27 cellular contexts compared by ENCODE assay signal in genomic region chr5:141976176-141976575, GRCh38. TPM values are rescaled to one million over a fixed set of nuclear protein-coding genes. Genes with fewer than 3 reads are reported as not detected.
DNase-seq lines count a peak whose midpoint lies in the region; ATAC-seq, FAIRE-seq and TF ChIP-seq lines count a peak whose summit lies in the region.
"Had no signal": no experiment of that assay in that cellular context is flagged by ENCODE, and none has a peak within 500 bp of the region (broad histone marks: within the 10 kb centered on the region; RNA-seq: fewer than 3 reads in every experiment).

No MANE protein-coding gene starts in this region.

- H3K9me3 ChIP-seq in HEK293 (ENCODE audit: control insufficient read depth, insufficient read depth, low read depth, low read length) (no peaks in the 10 kb centered on the region), keratinocyte (ENCODE audit: control insufficient read depth, low read depth, low read length) (no peaks in the 10 kb centered on the region), PC-3 (ENCODE audit: low read length) (no peaks in the 10 kb centered on the region)
- H3K9me3 ChIP-seq: A549; BE2C; BLaER1 treated with 17β-estradiol and CSF1 and Interleukin-3, amounts not matched to agents 10 nM and 100 nM had no signal

- H3K27me3 ChIP-seq in keratinocyte (ENCODE audit: control insufficient read depth, extremely low read depth, insufficient read depth, low read length) (no peaks in the 10 kb centered on the region), PC-3 (ENCODE audit: low read length) (no peaks in the 10 kb centered on the region)
- H3K27me3 ChIP-seq: BE2C; BLaER1 treated with 17β-estradiol and CSF1 and Interleukin-3, amounts not matched to agents 10 nM and 100 nM had no signal

- H2AFZ ChIP-seq in keratinocyte (ENCODE audit: control insufficient read depth, low read length) (no peak overlapping the region), PC-3 (ENCODE audit: low read length) (no peak overlapping the region)
- H2AFZ ChIP-seq: GM23338 had no signal

- ATAC-seq in HG02840 (IDR thresholded peaks at IDR 0.05; ENCODE audit: low FRiP score, unreplicated experiment) (no peak), PC-3 (no peak)
- ATAC-seq: A549, GM12878, GM23338, HCT116 had no signal

- peaks cover 63% of the 10 kb centered on the region for H3K36me3 Mint-ChIP-seq in activated T-helper 2 cell treated with anti-CD3 and anti-CD28 coated beads, Interferon-gamma antibody, Interleukin-2, Interleukin-4, amounts not matched to agents 10 μg/mL and 5 μg/mL and 100 μg/mL, durations not matched to agents 14 hours and 24 hours and 36 hours (ENCODE audit: low read depth)

- no peaks in the 10 kb centered on the region for H3K27me3 Mint-ChIP-seq in activated T-helper 2 cell treated with anti-CD3 and anti-CD28 coated beads, Interferon-gamma antibody, Interleukin-2, Interleukin-4, amounts not matched to agents 10 μg/mL and 5 μg/mL and 100 μg/mL, durations not matched to agents 14 hours and 24 hours and 36 hours (ENCODE audit: low read depth)
- H3K27me3 Mint-ChIP-seq: CD4-positive, alpha-beta T cell; CD8-positive, alpha-beta memory T cell had no signal

- H3K9ac ChIP-seq in keratinocyte (ENCODE audit: control insufficient read depth, extremely low read depth, insufficient read depth, low read length) (no peak overlapping the region), PC-3 (ENCODE audit: low read length) (no peak overlapping the region)
- H3K9ac ChIP-seq: BLaER1 treated with 17β-estradiol and CSF1 and Interleukin-3, amounts not matched to agents 10 nM and 100 nM had no signal

- peak overlapping the region; percentile 12 for H3K4me2 ChIP-seq in keratinocyte (ENCODE audit: control insufficient read depth, extremely low read depth, insufficient read depth, low read depth, low read length)
- no peak overlapping the region for H3K4me2 ChIP-seq in PC-3 (ENCODE audit: low read length)
- H3K4me2 ChIP-seq: A549; BLaER1 treated with 17β-estradiol and CSF1 and Interleukin-3, amounts not matched to agents 10 nM and 100 nM; GM23338 had no signal

- H3K4me1 ChIP-seq in HEK293 (ENCODE audit: control insufficient read depth, insufficient read depth, low read length) (no peaks in the 10 kb centered on the region; the same call in 1 of the 2 replicates), keratinocyte (ENCODE audit: control insufficient read depth, extremely low read depth, insufficient read depth, low read length) (peaks cover 13% of the 10 kb centered on the region), PC-3 (ENCODE audit: insufficient read depth, low read length) (peaks cover 18% of the 10 kb centered on the region)

- BruUV-seq in PC-3 (replicated peaks; lab: Mats Ljungman, UMichigan) = no TSS peak

- no peak overlapping the region for H3K4me3 Mint-ChIP-seq in activated T-helper 2 cell treated with anti-CD3 and anti-CD28 coated beads, Interferon-gamma antibody, Interleukin-2, Interleukin-4, amounts not matched to agents 10 μg/mL and 5 μg/mL and 100 μg/mL, durations not matched to agents 14 hours and 24 hours and 36 hours (ENCODE audit: low read depth)
- H3K4me3 Mint-ChIP-seq: CD14-positive monocyte; CD4-positive, alpha-beta T cell; CD8-positive, alpha-beta memory T cell; GM23338; H9; HFFc6 had no signal

- peaks cover 76 to 92% of the 10 kb centered on the region in 2 experiments for H3K36me3 ChIP-seq in HEK293 (ENCODE audit: control insufficient read depth in 2 of 2, insufficient read depth in 1 of 2, low read length in 2 of 2)
- peaks cover 35 to 42% of the 10 kb centered on the region in 2 experiments for H3K36me3 ChIP-seq in keratinocyte (ENCODE audit: control insufficient read depth in 2 of 2, extremely low read depth in 1 of 2, insufficient read depth in 2 of 2, low read length in 2 of 2)
- H3K36me3 ChIP-seq in PC-3 (ENCODE audit: low read depth, low read length) = peaks cover 37% of the 10 kb centered on the region

- peaks cover 15% of the 10 kb centered on the region for H3K4me1 Mint-ChIP-seq in activated T-helper 2 cell treated with anti-CD3 and anti-CD28 coated beads, Interferon-gamma antibody, Interleukin-2, Interleukin-4, amounts not matched to agents 10 μg/mL and 5 μg/mL and 100 μg/mL, durations not matched to agents 14 hours and 24 hours and 36 hours (ENCODE audit: low read depth)
- H3K4me1 Mint-ChIP-seq: GM23338, H9 had no signal

- dilution Hi-C loops in keratinocyte (cut with MboI; ENCODE audit: extremely low pct_ligation_motif_present, low sequenced_read_pairs) = no loop called here

- CTCF ChIA-PET in HEK293 (lab: Yijun Ruan, JAX) (interaction anchor here (0.6 to 3.4 kb wide), 9 partner anchors 14 to 745 kb away, joined by 3 to 27 read pairs (median 4); no protein-coding TSS in a partner anchor), PC-3 (lab: Charles Lee) (no interaction called here)

- H3F3A ChIP-seq in PC-3 (ENCODE audit: low read length, unreplicated experiment) = no peaks in the 10 kb centered on the region

- H3K9me1 ChIP-seq in keratinocyte (ENCODE audit: control insufficient read depth, extremely low read depth, insufficient read depth, low read length) = peaks cover 2% of the 10 kb centered on the region

- POLR2A ChIA-PET in HEK293 (lab: Yijun Ruan, JAX) = interaction anchor here (0.7 to 1.2 kb wide), 2 partner anchors 8 to 499 kb away, joined by 3 read pairs; no protein-coding TSS in a partner anchor
- POLR2A ChIA-PET in PC-3 (lab: Charles Lee; ENCODE audit: unreplicated experiment) = no interaction called here

- intact Hi-C loops in activated T-helper 2 cell treated with anti-CD3 and anti-CD28 coated beads, Interferon-gamma antibody, Interleukin-2, Interleukin-4, amounts not matched to agents 10 μg/mL and 5 μg/mL and 100 μg/mL, durations not matched to agents 14 hours and 24 hours and 36 hours (cut with micrococcal nuclease) = no loop called here
- intact Hi-C loops in PC-3 (cut with micrococcal nuclease) = no loop called here

- H3K9me3 Mint-ChIP-seq in activated T-helper 2 cell treated with anti-CD3 and anti-CD28 coated beads, Interferon-gamma antibody, Interleukin-2, Interleukin-4, amounts not matched to agents 10 μg/mL and 5 μg/mL and 100 μg/mL, durations not matched to agents 14 hours and 24 hours and 36 hours = no peaks in the 10 kb centered on the region
- H3K9me3 Mint-ChIP-seq: CD14-positive monocyte; CD4-positive, alpha-beta T cell; CD8-positive, alpha-beta memory T cell; GM23338; H9; HFFc6 had no signal

- no peak for TF ChIP-seq CTCF in HEK293 (tag by site-specific recombination; IDR thresholded peaks at IDR 0.05)
- TF ChIP-seq CTCF in VCaP (conservative IDR thresholded peaks at IDR 0.05) = no peak
- no peak for TF ChIP-seq CTCF in epithelial cell of esophagus (IDR thresholded peaks at IDR 0.05; ENCODE audit: insufficient read depth, low read depth, low read length, missing control alignments)
- TF ChIP-seq CTCF in keratinocyte (optimal IDR thresholded peaks at IDR 0.05 in 1 of 3, IDR thresholded peaks at IDR 0.05 in 1 of 3, conservative IDR thresholded peaks at IDR 0.05 in 1 of 3; ENCODE audit: extremely low read depth in 1 of 3, insufficient read depth in 2 of 3, low read length in 3 of 3) = no peak
- TF ChIP-seq CTCF in PC-3 (conservative IDR thresholded peaks at IDR 0.05; ENCODE audit: low read depth, low read length) = no peak

- H3K27ac ChIP-seq in HEK293 (ENCODE audit: extremely low read depth, low read depth, low read length) = no peak overlapping the region
- H3K27ac ChIP-seq in VCaP = peak overlapping the region; percentile 74
- H3K27ac ChIP-seq in keratinocyte (ENCODE audit: control insufficient read depth, insufficient read depth, low read length) = no peak overlapping the region
- no peak overlapping the region for H3K27ac ChIP-seq in PC-3 (ENCODE audit: low read length)
- H3K27ac ChIP-seq: A549; BLaER1 treated with 17β-estradiol and CSF1 and Interleukin-3, amounts not matched to agents 10 nM and 100 nM had no signal

- DNase-seq in epithelial cell of esophagus (ENCODE audit: low read depth) = peak; percentile 75
- DNase-seq in keratinocyte (ENCODE audit: low read depth, low spot score) = no peak
- no peak for DNase-seq in activated T-helper 2 cell treated with anti-CD3 and anti-CD28 coated beads, Interferon-gamma antibody, Interleukin-2, Interleukin-4, amounts not matched to agents 10 μg/mL and 5 μg/mL and 100 μg/mL, durations not matched to agents 14 hours and 24 hours and 36 hours (ENCODE audit: low spot score)
- no peak for DNase-seq in PC-3
- DNase-seq: 8988T; ACHN; AML-193; BE2C; CD4-positive, alpha-beta T cell; CD8-positive, alpha-beta memory T cell; DMS 273 treated with DMSO at 0.1 percent for 48 hours; DMS79; EL; GDM1; H9; HFFc6 had no signal

- no peak overlapping the region for H3K4me3 ChIP-seq in HEK293 (ENCODE audit: low read depth, low read length)
- H3K4me3 ChIP-seq in epithelial cell of esophagus (ENCODE audit: low read length) = no peak overlapping the region
- no peak overlapping the region for H3K4me3 ChIP-seq in keratinocyte (ENCODE audit: control insufficient read depth in 2 of 3, extremely low read depth in 1 of 3, insufficient read depth in 2 of 3, low read depth in 1 of 3, low read length in 3 of 3)
- H3K4me3 ChIP-seq in PC-3 (ENCODE audit: low read length) = no peak overlapping the region
- H3K4me3 ChIP-seq: A549; BLaER1 treated with 17β-estradiol and CSF1 and Interleukin-3, amounts not matched to agents 10 nM and 100 nM; GM12878; GM23338 had no signal

- no peaks in the 10 kb centered on the region for H4K20me1 ChIP-seq in keratinocyte (ENCODE audit: control insufficient read depth, extremely low read depth, insufficient read depth, low read length)
- H4K20me1 ChIP-seq in PC-3 (ENCODE audit: low read length) = no peaks in the 10 kb centered on the region

- no peak for FAIRE-seq in keratinocyte (lab: Jason Lieb, UNC)
- FAIRE-seq: A549, D721Med, GM12878 had no signal

- no peak overlapping the region for H3K27ac Mint-ChIP-seq in activated T-helper 2 cell treated with anti-CD3 and anti-CD28 coated beads, Interferon-gamma antibody, Interleukin-2, Interleukin-4, amounts not matched to agents 10 μg/mL and 5 μg/mL and 100 μg/mL, durations not matched to agents 14 hours and 24 hours and 36 hours
- H3K27ac Mint-ChIP-seq: CD4-positive, alpha-beta T cell; GM23338; H9; HFFc6 had no signal

- H3K9me2 ChIP-seq in PC-3 (replicated peaks; ENCODE audit: low read length) = no peaks in the 10 kb centered on the region

- H3K79me2 ChIP-seq in keratinocyte (ENCODE audit: control insufficient read depth, insufficient read depth, low read length) (peaks cover 16% of the 10 kb centered on the region), PC-3 (ENCODE audit: low read length) (peaks cover 26% of the 10 kb centered on the region)

RNA-seq across cellular contexts. Expression of gene RNF14, which starts 7.3 kb away (rescaled TPM):
- polyA plus RNA-seq in keratinocyte = 63.6 to 65.8 TPM (median 64.4 TPM) in 3 replicates
- 63.7 TPM for polyA plus RNA-seq in keratinocyte (2011; ENCODE audit: low read depth)
- 53.8 and 87.6 TPM in 2 replicates for polyA plus RNA-seq in keratinocyte (2011; cell fraction: cytosol; rRNA removed)
- 51.5 and 56.7 TPM in 2 replicates for polyA plus RNA-seq in keratinocyte (2011; cell fraction: nucleus; rRNA removed)
- polyA plus RNA-seq in keratinocyte (2012; ENCODE audit: low replicate concordance) = 37.0 and 69.3 TPM in 2 replicates
- polyA minus RNA-seq in keratinocyte = 42.9 to 68.3 TPM (median 57.3 TPM) in 3 replicates
- 44.1 TPM for polyA minus RNA-seq in keratinocyte (2011; cell fraction: cytosol; rRNA and poly(A)+ RNA removed)
- 12.2 and 50.0 TPM in 2 replicates for polyA minus RNA-seq in keratinocyte (2011; cell fraction: nucleus; rRNA and poly(A)+ RNA removed)
- 22.0 and 24.1 TPM in 2 replicates for total RNA-seq in activated T-helper 2 cell treated with anti-CD3 and anti-CD28 coated beads, Interferon-gamma antibody, Interleukin-2, Interleukin-4, amounts not matched to agents 10 μg/mL and 5 μg/mL and 100 μg/mL, durations not matched to agents 14 hours and 24 hours and 36 hours
- total RNA-seq in PC-3 (2014; rRNA removed) = 32.1 and 49.8 TPM in 2 replicates

RNA-seq across cellular contexts. Expression of gene PCDH12, which starts 18.2 kb away (rescaled TPM):
- 0.01 to 0.03 TPM (median 0.01 TPM) in 3 replicates for polyA plus RNA-seq in keratinocyte
- not detected for polyA plus RNA-seq in keratinocyte (2011; ENCODE audit: low read depth)
- not detected in 2 replicates for polyA plus RNA-seq in keratinocyte (2011; cell fraction: cytosol; rRNA removed)
- polyA plus RNA-seq in keratinocyte (2011; cell fraction: nucleus; rRNA removed) = 0.05 and 0.27 TPM in 2 replicates
- 0.08 and 0.14 TPM in 2 replicates for polyA plus RNA-seq in keratinocyte (2012; ENCODE audit: low replicate concordance)
- polyA minus RNA-seq in keratinocyte = 0.03 to 0.13 TPM in 2 of 3 replicates, not detected in the other
- polyA minus RNA-seq in keratinocyte (2011; cell fraction: cytosol; rRNA and poly(A)+ RNA removed) = not detected
- 0.11 and 0.39 TPM in 2 replicates for polyA minus RNA-seq in keratinocyte (2011; cell fraction: nucleus; rRNA and poly(A)+ RNA removed)
- total RNA-seq in activated T-helper 2 cell treated with anti-CD3 and anti-CD28 coated beads, Interferon-gamma antibody, Interleukin-2, Interleukin-4, amounts not matched to agents 10 μg/mL and 5 μg/mL and 100 μg/mL, durations not matched to agents 14 hours and 24 hours and 36 hours = 1.1 and 1.3 TPM in 2 replicates
- total RNA-seq in PC-3 (2014; rRNA removed) = 0.15 TPM in 1 of 2 replicates, not detected in the other
- total RNA-seq: CD4-positive, alpha-beta T cell; H4; H9 had no signal
- polyA plus RNA-seq: A549 had no signal

RNA-seq across cellular contexts. Expression of gene GNPDA1, which starts 36.7 kb away (rescaled TPM):
- polyA plus RNA-seq in keratinocyte = 18.0 to 32.6 TPM (median 19.1 TPM) in 3 replicates
- 22.2 TPM for polyA plus RNA-seq in keratinocyte (2011; ENCODE audit: low read depth)
- polyA plus RNA-seq in keratinocyte (2011; cell fraction: cytosol; rRNA removed) = 31.8 and 35.9 TPM in 2 replicates
- polyA plus RNA-seq in keratinocyte (2011; cell fraction: nucleus; rRNA removed) = 27.2 and 41.9 TPM in 2 replicates
- 35.0 and 63.9 TPM in 2 replicates for polyA plus RNA-seq in keratinocyte (2012; ENCODE audit: low replicate concordance)
- polyA minus RNA-seq in keratinocyte = 21.7 to 29.5 TPM (median 28.5 TPM) in 3 replicates
- polyA minus RNA-seq in keratinocyte (2011; cell fraction: cytosol; rRNA and poly(A)+ RNA removed) = 12.1 TPM
- 9.6 and 9.8 TPM in 2 replicates for polyA minus RNA-seq in keratinocyte (2011; cell fraction: nucleus; rRNA and poly(A)+ RNA removed)
- 35.8 and 43.7 TPM in 2 replicates for total RNA-seq in activated T-helper 2 cell treated with anti-CD3 and anti-CD28 coated beads, Interferon-gamma antibody, Interleukin-2, Interleukin-4, amounts not matched to agents 10 μg/mL and 5 μg/mL and 100 μg/mL, durations not matched to agents 14 hours and 24 hours and 36 hours
- 34.7 and 36.1 TPM in 2 replicates for total RNA-seq in PC-3 (2014; rRNA removed)

RNA-seq across cellular contexts. Expression of gene DELE1, which starts 52.5 kb away (rescaled TPM):
- polyA plus RNA-seq in keratinocyte = 37.3 to 49.6 TPM (median 37.5 TPM) in 3 replicates
- 9.4 TPM for polyA plus RNA-seq in keratinocyte (2011; ENCODE audit: low read depth)
- polyA plus RNA-seq in keratinocyte (2011; cell fraction: cytosol; rRNA removed) = 29.6 and 34.1 TPM in 2 replicates
- polyA plus RNA-seq in keratinocyte (2011; cell fraction: nucleus; rRNA removed) = 106 and 128 TPM in 2 replicates
- polyA plus RNA-seq in keratinocyte (2012; ENCODE audit: low replicate concordance) = 28.3 and 30.1 TPM in 2 replicates
- polyA minus RNA-seq in keratinocyte = 38.8 to 47.1 TPM (median 43.9 TPM) in 3 replicates
- polyA minus RNA-seq in keratinocyte (2011; cell fraction: cytosol; rRNA and poly(A)+ RNA removed) = 19.2 TPM
- 22.9 and 39.2 TPM in 2 replicates for polyA minus RNA-seq in keratinocyte (2011; cell fraction: nucleus; rRNA and poly(A)+ RNA removed)
- 74.1 and 76.8 TPM in 2 replicates for total RNA-seq in activated T-helper 2 cell treated with anti-CD3 and anti-CD28 coated beads, Interferon-gamma antibody, Interleukin-2, Interleukin-4, amounts not matched to agents 10 μg/mL and 5 μg/mL and 100 μg/mL, durations not matched to agents 14 hours and 24 hours and 36 hours
- total RNA-seq in PC-3 (2014; rRNA removed) = 46.6 and 58.9 TPM in 2 replicates
